ENCODE assay signal across 1 cellular context in genomic region chr2:99488587-99488998, GRCh38.
TF ChIP-seq lines count a peak whose summit lies in the region.

No MANE protein-coding gene starts in this region.

TF ChIP-seq in A549, 52 proteins besides CTCF, POLR2A, EP300 and RAD21 (continued from another document):
- no peak for TF ChIP-seq POLR2AphosphoS2 (conservative IDR thresholded peaks at IDR 0.05; ENCODE audit: low read length)
